Comparison of ENCODE assay signal across 1 cellular context in the genomic region with DNA sequence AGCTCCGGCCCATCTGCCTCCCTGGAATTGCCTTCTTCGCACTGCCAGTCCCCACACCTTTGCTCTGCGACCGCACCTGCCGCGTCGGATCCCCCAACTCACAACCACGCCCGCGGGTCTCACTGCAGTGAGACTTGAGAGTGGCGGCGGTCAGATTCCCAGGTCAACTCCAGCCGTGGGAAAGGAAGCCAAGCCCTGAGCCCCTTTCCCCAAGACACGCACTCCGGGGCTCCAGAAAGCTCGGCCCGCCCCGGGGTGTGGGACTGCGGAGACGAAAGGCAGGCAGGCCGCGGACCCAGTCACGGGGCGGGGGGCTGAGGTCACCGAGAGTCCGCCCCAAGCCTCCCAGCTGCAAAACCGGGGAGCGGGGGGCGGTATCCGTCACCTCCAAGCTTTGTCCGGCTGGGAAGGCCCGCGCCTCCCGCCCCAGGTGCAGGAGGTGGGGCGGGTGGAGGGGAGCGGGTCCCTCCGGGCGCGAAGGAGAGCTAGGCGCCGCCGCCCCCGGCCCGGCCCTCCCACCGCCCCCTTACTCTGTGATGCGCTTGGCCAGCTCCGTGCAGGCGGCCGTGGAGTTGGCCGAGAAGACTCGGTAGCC.
TF ChIP-seq lines count a peak whose summit lies in the region.

No MANE protein-coding gene starts in this region.

TF ChIP-seq in HepG2, 621 proteins besides CTCF, POLR2A, EP300 and RAD21 (continued from another document and continues in another):
- no peak for TF ChIP-seq MYNN (CRISPR knock-in tag; IDR thresholded peaks at IDR 0.05; ENCODE audit: low read depth)
- 0 out of 2 replicates have a peak, but pooled peaks have one; percentile 41 for TF ChIP-seq NRL (CRISPR knock-in tag; IDR thresholded peaks at IDR 0.05; ENCODE audit: borderline replicate concordance)
- peak; percentile 61; the same call in 1 of the 2 replicates for TF ChIP-seq ZNF354B (CRISPR knock-in tag; IDR thresholded peaks at IDR 0.05)
- TF ChIP-seq IRX3 (CRISPR knock-in tag; IDR thresholded peaks at IDR 0.05; ENCODE audit: borderline replicate concordance, low read depth) = 0 out of 2 replicates have a peak, but pooled peaks have one; percentile 34
- TF ChIP-seq, protein P1, sequence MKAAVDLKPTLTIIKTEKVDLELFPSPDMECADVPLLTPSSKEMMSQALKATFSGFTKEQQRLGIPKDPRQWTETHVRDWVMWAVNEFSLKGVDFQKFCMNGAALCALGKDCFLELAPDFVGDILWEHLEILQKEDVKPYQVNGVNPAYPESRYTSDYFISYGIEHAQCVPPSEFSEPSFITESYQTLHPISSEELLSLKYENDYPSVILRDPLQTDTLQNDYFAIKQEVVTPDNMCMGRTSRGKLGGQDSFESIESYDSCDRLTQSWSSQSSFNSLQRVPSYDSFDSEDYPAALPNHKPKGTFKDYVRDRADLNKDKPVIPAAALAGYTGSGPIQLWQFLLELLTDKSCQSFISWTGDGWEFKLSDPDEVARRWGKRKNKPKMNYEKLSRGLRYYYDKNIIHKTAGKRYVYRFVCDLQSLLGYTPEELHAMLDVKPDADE (CRISPR knock-in tag; IDR thresholded peaks at IDR 0.05) = no peak
- no peak; the same call in 1 of the 2 replicates for TF ChIP-seq NR2C2 (CRISPR knock-in tag; IDR thresholded peaks at IDR 0.05; ENCODE audit: borderline replicate concordance)
- TF ChIP-seq, protein P2, sequence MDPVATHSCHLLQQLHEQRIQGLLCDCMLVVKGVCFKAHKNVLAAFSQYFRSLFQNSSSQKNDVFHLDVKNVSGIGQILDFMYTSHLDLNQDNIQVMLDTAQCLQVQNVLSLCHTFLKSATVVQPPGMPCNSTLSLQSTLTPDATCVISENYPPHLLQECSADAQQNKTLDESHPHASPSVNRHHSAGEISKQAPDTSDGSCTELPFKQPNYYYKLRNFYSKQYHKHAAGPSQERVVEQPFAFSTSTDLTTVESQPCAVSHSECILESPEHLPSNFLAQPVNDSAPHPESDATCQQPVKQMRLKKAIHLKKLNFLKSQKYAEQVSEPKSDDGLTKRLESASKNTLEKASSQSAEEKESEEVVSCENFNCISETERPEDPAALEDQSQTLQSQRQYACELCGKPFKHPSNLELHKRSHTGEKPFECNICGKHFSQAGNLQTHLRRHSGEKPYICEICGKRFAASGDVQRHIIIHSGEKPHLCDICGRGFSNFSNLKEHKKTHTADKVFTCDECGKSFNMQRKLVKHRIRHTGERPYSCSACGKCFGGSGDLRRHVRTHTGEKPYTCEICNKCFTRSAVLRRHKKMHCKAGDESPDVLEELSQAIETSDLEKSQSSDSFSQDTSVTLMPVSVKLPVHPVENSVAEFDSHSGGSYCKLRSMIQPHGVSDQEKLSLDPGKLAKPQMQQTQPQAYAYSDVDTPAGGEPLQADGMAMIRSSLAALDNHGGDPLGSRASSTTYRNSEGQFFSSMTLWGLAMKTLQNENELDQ (CRISPR knock-in tag; IDR thresholded peaks at IDR 0.05; ENCODE audit: borderline replicate concordance) = no peak
- no peak for TF ChIP-seq SIX1 (CRISPR knock-in tag; IDR thresholded peaks at IDR 0.05; ENCODE audit: borderline replicate concordance)
- peak; percentile 47; the same call in 1 of the 2 replicates for TF ChIP-seq HIVEP1 (CRISPR knock-in tag; IDR thresholded peaks at IDR 0.05)
- TF ChIP-seq NKX3-1 (CRISPR knock-in tag; IDR thresholded peaks at IDR 0.05) = no peak
- 0 out of 2 replicates have a peak, but pooled peaks have one; percentile 9 for TF ChIP-seq ETV5 (CRISPR knock-in tag; IDR thresholded peaks at IDR 0.05; ENCODE audit: borderline replicate concordance)
- 0 out of 2 replicates have a peak, but pooled peaks have one; percentile 15 for TF ChIP-seq ZFP62 (CRISPR knock-in tag; IDR thresholded peaks at IDR 0.05)
- no peak for TF ChIP-seq ZNF766 (CRISPR knock-in tag; IDR thresholded peaks at IDR 0.05; ENCODE audit: borderline replicate concordance)
- 0 out of 2 replicates have a peak, but pooled peaks have one; percentile 41 for TF ChIP-seq ZNF816 (CRISPR knock-in tag; IDR thresholded peaks at IDR 0.05; ENCODE audit: borderline replicate concordance)
- TF ChIP-seq KDM5A (IDR thresholded peaks at IDR 0.05; ENCODE audit: borderline replicate concordance, low read length) = no peak
- TF ChIP-seq MATR3 (CRISPR knock-in tag; IDR thresholded peaks at IDR 0.05) = no peak
- TF ChIP-seq, protein P3, sequence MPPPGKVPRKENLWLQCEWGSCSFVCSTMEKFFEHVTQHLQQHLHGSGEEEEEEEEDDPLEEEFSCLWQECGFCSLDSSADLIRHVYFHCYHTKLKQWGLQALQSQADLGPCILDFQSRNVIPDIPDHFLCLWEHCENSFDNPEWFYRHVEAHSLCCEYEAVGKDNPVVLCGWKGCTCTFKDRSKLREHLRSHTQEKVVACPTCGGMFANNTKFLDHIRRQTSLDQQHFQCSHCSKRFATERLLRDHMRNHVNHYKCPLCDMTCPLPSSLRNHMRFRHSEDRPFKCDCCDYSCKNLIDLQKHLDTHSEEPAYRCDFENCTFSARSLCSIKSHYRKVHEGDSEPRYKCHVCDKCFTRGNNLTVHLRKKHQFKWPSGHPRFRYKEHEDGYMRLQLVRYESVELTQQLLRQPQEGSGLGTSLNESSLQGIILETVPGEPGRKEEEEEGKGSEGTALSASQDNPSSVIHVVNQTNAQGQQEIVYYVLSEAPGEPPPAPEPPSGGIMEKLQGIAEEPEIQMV (CRISPR knock-in tag; IDR thresholded peaks at IDR 0.05; ENCODE audit: low read depth) = no peak
- no peak for TF ChIP-seq ZNF44 (CRISPR knock-in tag; IDR thresholded peaks at IDR 0.05)
- no peak for TF ChIP-seq ZNF660 (CRISPR knock-in tag; IDR thresholded peaks at IDR 0.05; ENCODE audit: borderline replicate concordance, low read depth)
- TF ChIP-seq, protein P4, sequence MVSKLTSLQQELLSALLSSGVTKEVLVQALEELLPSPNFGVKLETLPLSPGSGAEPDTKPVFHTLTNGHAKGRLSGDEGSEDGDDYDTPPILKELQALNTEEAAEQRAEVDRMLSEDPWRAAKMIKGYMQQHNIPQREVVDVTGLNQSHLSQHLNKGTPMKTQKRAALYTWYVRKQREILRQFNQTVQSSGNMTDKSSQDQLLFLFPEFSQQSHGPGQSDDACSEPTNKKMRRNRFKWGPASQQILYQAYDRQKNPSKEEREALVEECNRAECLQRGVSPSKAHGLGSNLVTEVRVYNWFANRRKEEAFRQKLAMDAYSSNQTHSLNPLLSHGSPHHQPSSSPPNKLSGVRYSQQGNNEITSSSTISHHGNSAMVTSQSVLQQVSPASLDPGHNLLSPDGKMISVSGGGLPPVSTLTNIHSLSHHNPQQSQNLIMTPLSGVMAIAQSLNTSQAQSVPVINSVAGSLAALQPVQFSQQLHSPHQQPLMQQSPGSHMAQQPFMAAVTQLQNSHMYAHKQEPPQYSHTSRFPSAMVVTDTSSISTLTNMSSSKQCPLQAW (CRISPR knock-in tag; IDR thresholded peaks at IDR 0.05) = peak; percentile 65; the same call in 1 of the 2 replicates
- TF ChIP-seq ZNF274 (CRISPR knock-in tag; IDR thresholded peaks at IDR 0.05) = no peak
- TF ChIP-seq ZNF230 (CRISPR knock-in tag; IDR thresholded peaks at IDR 0.05) = no peak; the same call in 1 of the 2 replicates
- TF ChIP-seq GABPA (IDR thresholded peaks at IDR 0.05; ENCODE audit: low read depth, low read length) = no peak
- no peak for TF ChIP-seq GABPA (CRISPR knock-in tag; IDR thresholded peaks at IDR 0.05; ENCODE audit: low read depth)
- TF ChIP-seq, protein P5, sequence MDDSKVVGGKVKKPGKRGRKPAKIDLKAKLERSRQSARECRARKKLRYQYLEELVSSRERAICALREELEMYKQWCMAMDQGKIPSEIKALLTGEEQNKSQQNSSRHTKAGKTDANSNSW (CRISPR knock-in tag; IDR thresholded peaks at IDR 0.05; ENCODE audit: borderline replicate concordance) = no peak
- TF ChIP-seq, protein P6, sequence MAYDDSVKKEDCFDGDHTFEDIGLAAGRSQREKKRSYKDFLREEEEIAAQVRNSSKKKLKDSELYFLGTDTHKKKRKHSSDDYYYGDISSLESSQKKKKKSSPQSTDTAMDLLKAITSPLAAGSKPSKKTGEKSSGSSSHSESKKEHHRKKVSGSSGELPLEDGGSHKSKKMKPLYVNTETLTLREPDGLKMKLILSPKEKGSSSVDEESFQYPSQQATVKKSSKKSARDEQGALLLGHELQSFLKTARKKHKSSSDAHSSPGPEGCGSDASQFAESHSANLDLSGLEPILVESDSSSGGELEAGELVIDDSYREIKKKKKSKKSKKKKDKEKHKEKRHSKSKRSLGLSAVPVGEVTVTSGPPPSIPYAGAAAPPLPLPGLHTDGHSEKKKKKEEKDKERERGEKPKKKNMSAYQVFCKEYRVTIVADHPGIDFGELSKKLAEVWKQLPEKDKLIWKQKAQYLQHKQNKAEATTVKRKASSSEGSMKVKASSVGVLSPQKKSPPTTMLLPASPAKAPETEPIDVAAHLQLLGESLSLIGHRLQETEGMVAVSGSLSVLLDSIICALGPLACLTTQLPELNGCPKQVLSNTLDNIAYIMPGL (CRISPR knock-in tag; IDR thresholded peaks at IDR 0.05; ENCODE audit: borderline replicate concordance in 1 of 2, low read depth in 1 of 2) = 0 out of 4 replicates have a peak, but pooled peaks of 1 of the 2 experiments have one; percentile 5
- no peak for TF ChIP-seq FOXJ3 (CRISPR knock-in tag; IDR thresholded peaks at IDR 0.05; ENCODE audit: borderline replicate concordance)
- TF ChIP-seq, protein P7, sequence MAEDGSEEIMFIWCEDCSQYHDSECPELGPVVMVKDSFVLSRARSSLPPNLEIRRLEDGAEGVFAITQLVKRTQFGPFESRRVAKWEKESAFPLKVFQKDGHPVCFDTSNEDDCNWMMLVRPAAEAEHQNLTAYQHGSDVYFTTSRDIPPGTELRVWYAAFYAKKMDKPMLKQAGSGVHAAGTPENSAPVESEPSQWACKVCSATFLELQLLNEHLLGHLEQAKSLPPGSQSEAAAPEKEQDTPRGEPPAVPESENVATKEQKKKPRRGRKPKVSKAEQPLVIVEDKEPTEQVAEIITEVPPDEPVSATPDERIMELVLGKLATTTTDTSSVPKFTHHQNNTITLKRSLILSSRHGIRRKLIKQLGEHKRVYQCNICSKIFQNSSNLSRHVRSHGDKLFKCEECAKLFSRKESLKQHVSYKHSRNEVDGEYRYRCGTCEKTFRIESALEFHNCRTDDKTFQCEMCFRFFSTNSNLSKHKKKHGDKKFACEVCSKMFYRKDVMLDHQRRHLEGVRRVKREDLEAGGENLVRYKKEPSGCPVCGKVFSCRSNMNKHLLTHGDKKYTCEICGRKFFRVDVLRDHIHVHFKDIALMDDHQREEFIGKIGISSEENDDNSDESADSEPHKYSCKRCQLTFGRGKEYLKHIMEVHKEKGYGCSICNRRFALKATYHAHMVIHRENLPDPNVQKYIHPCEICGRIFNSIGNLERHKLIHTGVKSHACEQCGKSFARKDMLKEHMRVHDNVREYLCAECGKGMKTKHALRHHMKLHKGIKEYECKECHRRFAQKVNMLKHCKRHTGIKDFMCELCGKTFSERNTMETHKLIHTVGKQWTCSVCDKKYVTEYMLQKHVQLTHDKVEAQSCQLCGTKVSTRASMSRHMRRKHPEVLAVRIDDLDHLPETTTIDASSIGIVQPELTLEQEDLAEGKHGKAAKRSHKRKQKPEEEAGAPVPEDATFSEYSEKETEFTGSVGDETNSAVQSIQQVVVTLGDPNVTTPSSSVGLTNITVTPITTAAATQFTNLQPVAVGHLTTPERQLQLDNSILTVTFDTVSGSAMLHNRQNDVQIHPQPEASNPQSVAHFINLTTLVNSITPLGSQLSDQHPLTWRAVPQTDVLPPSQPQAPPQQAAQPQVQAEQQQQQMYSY (CRISPR knock-in tag; IDR thresholded peaks at IDR 0.05) = no peak
- no peak for TF ChIP-seq ZNF674 (CRISPR knock-in tag; IDR thresholded peaks at IDR 0.05; ENCODE audit: low read depth)
- TF ChIP-seq ZNF841 (CRISPR knock-in tag; IDR thresholded peaks at IDR 0.05; ENCODE audit: borderline replicate concordance) = 0 out of 2 replicates have a peak, but pooled peaks have one; percentile 1
- peak; percentile 36; the same call in 1 of the 2 replicates for TF ChIP-seq ARID2 (CRISPR knock-in tag; IDR thresholded peaks at IDR 0.05; ENCODE audit: borderline replicate concordance)
- TF ChIP-seq ZNF468 (CRISPR knock-in tag; IDR thresholded peaks at IDR 0.05) = 0 out of 2 replicates have a peak, but pooled peaks have one; percentile 54
- peak; percentile 93 for TF ChIP-seq ZNF605 (CRISPR knock-in tag; IDR thresholded peaks at IDR 0.05)
- peak; percentile 66; the same call in 1 of the 2 replicates for TF ChIP-seq TMF1 (CRISPR knock-in tag; IDR thresholded peaks at IDR 0.05; ENCODE audit: low read depth)
- TF ChIP-seq ZNF34 (CRISPR knock-in tag; IDR thresholded peaks at IDR 0.05; ENCODE audit: borderline replicate concordance) = no peak
- TF ChIP-seq ZFP36 (IDR thresholded peaks at IDR 0.05; ENCODE audit: borderline replicate concordance, low read depth, low read length, partially characterized antibody) = no peak
- TF ChIP-seq FOSL2 (CRISPR knock-in tag; IDR thresholded peaks at IDR 0.05) = no peak; the same call in 1 of the 2 replicates
- peak; percentile 72; the same call in 1 of the 2 replicates for TF ChIP-seq ZNF572 (CRISPR knock-in tag; IDR thresholded peaks at IDR 0.05)
- no peak for TF ChIP-seq ZNF777 (CRISPR knock-in tag; IDR thresholded peaks at IDR 0.05)
- TF ChIP-seq HNF4G (IDR thresholded peaks at IDR 0.05; ENCODE audit: borderline replicate concordance, low read depth, low read length) = no peak
- TF ChIP-seq HNF4G (CRISPR knock-in tag; IDR thresholded peaks at IDR 0.05; ENCODE audit: borderline replicate concordance, low read depth) = no peak
- TF ChIP-seq NFIC (IDR thresholded peaks at IDR 0.05; ENCODE audit: low read length) = no peak
- TF ChIP-seq MTA3 (CRISPR knock-in tag; IDR thresholded peaks at IDR 0.05) = no peak
- no peak for TF ChIP-seq RXRB (CRISPR knock-in tag; IDR thresholded peaks at IDR 0.05; ENCODE audit: borderline replicate concordance)
- TF ChIP-seq, protein P8, sequence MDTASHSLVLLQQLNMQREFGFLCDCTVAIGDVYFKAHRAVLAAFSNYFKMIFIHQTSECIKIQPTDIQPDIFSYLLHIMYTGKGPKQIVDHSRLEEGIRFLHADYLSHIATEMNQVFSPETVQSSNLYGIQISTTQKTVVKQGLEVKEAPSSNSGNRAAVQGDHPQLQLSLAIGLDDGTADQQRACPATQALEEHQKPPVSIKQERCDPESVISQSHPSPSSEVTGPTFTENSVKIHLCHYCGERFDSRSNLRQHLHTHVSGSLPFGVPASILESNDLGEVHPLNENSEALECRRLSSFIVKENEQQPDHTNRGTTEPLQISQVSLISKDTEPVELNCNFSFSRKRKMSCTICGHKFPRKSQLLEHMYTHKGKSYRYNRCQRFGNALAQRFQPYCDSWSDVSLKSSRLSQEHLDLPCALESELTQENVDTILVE (CRISPR knock-in tag; IDR thresholded peaks at IDR 0.05) = no peak
